Comparison of ENCODE assay signal across 33 cellular contexts in the genomic region with DNA sequence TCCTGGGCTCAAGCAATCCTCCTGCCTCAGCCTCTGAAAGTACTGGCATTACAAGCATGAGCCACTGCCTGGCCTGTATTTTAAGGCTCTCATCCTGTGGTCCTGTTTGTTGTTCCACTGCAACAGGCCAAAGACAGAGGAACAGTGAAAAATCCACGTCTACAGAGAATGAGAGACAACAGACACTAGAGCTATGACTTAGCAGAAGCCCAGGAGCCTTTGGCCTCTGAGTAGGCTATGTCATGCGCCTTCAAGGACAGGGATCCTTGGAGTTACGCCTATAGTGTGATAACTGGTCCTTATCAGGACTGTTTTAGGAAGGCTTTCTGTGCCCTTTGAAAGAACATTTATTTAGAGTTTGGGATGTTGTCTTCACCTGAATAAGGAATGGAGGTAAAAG.
"Had no signal": no experiment of that assay in that cellular context is flagged by ENCODE, and none has a peak within 500 bp of the region (broad histone marks: within the 10 kb centered on the region; RNA-seq: fewer than 3 reads in every experiment).

No MANE protein-coding gene starts in this region.

- H3K4me3 Mint-ChIP-seq: activated B cell treated with CpG ODN at 0.5 μM for 24 hours; activated CD4-positive, alpha-beta memory T cell treated with anti-CD3 and anti-CD28 coated beads, Interleukin-2, amount 10 ng/mL, durations not matched to agents 7 days and 5 days; activated naive CD4-positive, alpha-beta T cell treated with anti-CD3 and anti-CD28 coated beads, Interleukin-2, amount 10 ng/mL, durations not matched to agents 7 days and 5 days; activated naive CD8-positive, alpha-beta T cell treated with anti-CD3 and anti-CD28 coated beads, Interleukin-2, amount 10 ng/mL, durations not matched to agents 7 days and 5 days; activated T-cell treated with anti-CD3 and anti-CD28 coated beads, Interleukin-2, amount 50 U/mL, for 24 hours; activated T-cell treated with anti-CD3 and anti-CD28 coated beads, Interleukin-2, amount 50 U/mL, for 72 hours; central memory CD8-positive, alpha-beta T cell; dendritic cell treated with granulocyte-macrophage colony-stimulating factor and Interleukin-4, amounts not matched to agents 40 ng/mL and 50 ng/mL, for 4 days; endodermal cell; T-helper 17 cell; T-helper 2 cell treated with Interferon-gamma antibody and Interleukin-4, amounts not matched to agents 5 μg/mL and 100 μg/mL, for 36 hours had no signal

- FAIRE-seq: bronchial epithelial cell had no signal

- H3K27me3 ChIP-seq: ascending aorta, brain microvascular endothelial cell, dorsolateral prefrontal cortex, esophagus muscularis mucosa, foreskin keratinocyte, gastrocnemius medialis, heart left ventricle had no signal

- H3K4me3 ChIP-seq: ascending aorta, coronary artery, dorsolateral prefrontal cortex, esophagus muscularis mucosa, gastrocnemius medialis, heart left ventricle had no signal

- H3K27ac ChIP-seq: ascending aorta, brain microvascular endothelial cell, coronary artery, esophagus muscularis mucosa, foreskin keratinocyte, gastrocnemius medialis, heart left ventricle, WERI-Rb-1 had no signal

- DNase-seq: activated B cell treated with CpG ODN at 0.5 μM for 24 hours; activated CD4-positive, alpha-beta memory T cell treated with anti-CD3 and anti-CD28 coated beads, Interleukin-2, amount 10 ng/mL, durations not matched to agents 7 days and 5 days; activated CD4-positive, alpha-beta T cell treated with anti-CD3 and anti-CD28 coated beads for 48 hours; activated CD4-positive, alpha-beta T cell treated with anti-CD3 and anti-CD28 coated beads, Interleukin-2, amount 50 U/mL, for 4 hours; activated CD8-positive, alpha-beta memory T cell treated with anti-CD3 and anti-CD28 coated beads, Interleukin-2, amount 50 U/mL, for 48 hours; activated gamma-delta T cell; activated naive CD4-positive, alpha-beta T cell; activated naive CD4-positive, alpha-beta T cell treated with anti-CD3 and anti-CD28 coated beads, Interleukin-2, amount 10 ng/mL, durations not matched to agents 7 days and 5 days; activated naive CD8-positive, alpha-beta T cell treated with anti-CD3 and anti-CD28 coated beads, Interleukin-2, amount 10 ng/mL, durations not matched to agents 7 days and 5 days; activated T-cell treated with anti-CD3 and anti-CD28 coated beads for 4 hours; activated T-cell treated with anti-CD3 and anti-CD28 coated beads, Interleukin-2, amount 50 U/mL, for 24 hours; activated T-cell treated with anti-CD3 and anti-CD28 coated beads, Interleukin-2, amount 50 U/mL, for 72 hours; brain microvascular endothelial cell; dorsolateral prefrontal cortex; effector memory CD4-positive, alpha-beta T cell; endodermal cell; foreskin keratinocyte; gastrocnemius medialis; glutamatergic neuron; heart left ventricle; T-helper 1 cell; T-helper 17 cell; T1000; WERI-Rb-1 had no signal

- H3K9me3 ChIP-seq: ascending aorta, esophagus muscularis mucosa, gastrocnemius medialis, heart left ventricle had no signal

- H3K4me1 Mint-ChIP-seq: endodermal cell had no signal

- H3K27ac Mint-ChIP-seq: activated B cell treated with CpG ODN at 0.5 μM for 24 hours; activated CD4-positive, alpha-beta memory T cell treated with anti-CD3 and anti-CD28 coated beads, Interleukin-2, amount 10 ng/mL, durations not matched to agents 7 days and 5 days; activated naive CD4-positive, alpha-beta T cell treated with anti-CD3 and anti-CD28 coated beads, Interleukin-2, amount 10 ng/mL, durations not matched to agents 7 days and 5 days; activated naive CD4-positive, alpha-beta T cell treated with anti-CD3 and anti-CD28 coated beads, Interleukin-2, amount 50 U/mL, for 72 hours; activated naive CD8-positive, alpha-beta T cell treated with anti-CD3 and anti-CD28 coated beads, Interleukin-2, amount 10 ng/mL, durations not matched to agents 7 days and 5 days; activated T-cell treated with anti-CD3 and anti-CD28 coated beads, Interleukin-2, amount 50 U/mL, for 24 hours; activated T-cell treated with anti-CD3 and anti-CD28 coated beads, Interleukin-2, amount 50 U/mL, for 72 hours; dendritic cell treated with granulocyte-macrophage colony-stimulating factor and Interleukin-4, amounts not matched to agents 40 ng/mL and 50 ng/mL, for 4 days; endodermal cell; T-helper 17 cell; T-helper 2 cell treated with Interferon-gamma antibody and Interleukin-4, amounts not matched to agents 5 μg/mL and 100 μg/mL, for 36 hours had no signal

- ATAC-seq: activated CD4-positive, CD25-positive, alpha-beta regulatory T cell treated with anti-CD3 and anti-CD28 coated beads, Interleukin-2, amount 50 U/mL, for 24 hours; activated naive CD4-positive, alpha-beta T cell treated with anti-CD3 and anti-CD28 coated beads, Interleukin-2, amount 50 U/mL, for 72 hours; activated T-cell treated with anti-CD3 and anti-CD28 coated beads, Interleukin-2, amount 50 U/mL, for 72 hours; foreskin keratinocyte; gastrocnemius medialis; heart left ventricle; T-helper 17 cell had no signal

- H3K27me3 Mint-ChIP-seq: activated B cell treated with CpG ODN at 0.5 μM for 24 hours; activated CD4-positive, alpha-beta memory T cell treated with anti-CD3 and anti-CD28 coated beads, Interleukin-2, amount 10 ng/mL, durations not matched to agents 7 days and 5 days; activated naive CD4-positive, alpha-beta T cell treated with anti-CD3 and anti-CD28 coated beads, Interleukin-2, amount 10 ng/mL, durations not matched to agents 7 days and 5 days; activated naive CD8-positive, alpha-beta T cell treated with anti-CD3 and anti-CD28 coated beads, Interleukin-2, amount 10 ng/mL, durations not matched to agents 7 days and 5 days; activated T-cell treated with anti-CD3 and anti-CD28 coated beads, Interleukin-2, amount 50 U/mL, for 24 hours; central memory CD8-positive, alpha-beta T cell; dendritic cell treated with granulocyte-macrophage colony-stimulating factor and Interleukin-4, amounts not matched to agents 40 ng/mL and 50 ng/mL, for 4 days; T-helper 17 cell had no signal

- H3K9me3 Mint-ChIP-seq: activated B cell treated with CpG ODN at 0.5 μM for 24 hours; activated CD4-positive, alpha-beta memory T cell treated with anti-CD3 and anti-CD28 coated beads, Interleukin-2, amount 10 ng/mL, durations not matched to agents 7 days and 5 days; activated naive CD4-positive, alpha-beta T cell treated with anti-CD3 and anti-CD28 coated beads, Interleukin-2, amount 10 ng/mL, durations not matched to agents 7 days and 5 days; activated naive CD4-positive, alpha-beta T cell treated with anti-CD3 and anti-CD28 coated beads, Interleukin-2, amount 50 U/mL, for 72 hours; activated naive CD8-positive, alpha-beta T cell treated with anti-CD3 and anti-CD28 coated beads, Interleukin-2, amount 10 ng/mL, durations not matched to agents 7 days and 5 days; activated T-cell treated with anti-CD3 and anti-CD28 coated beads, Interleukin-2, amount 50 U/mL, for 24 hours; activated T-cell treated with anti-CD3 and anti-CD28 coated beads, Interleukin-2, amount 50 U/mL, for 72 hours; central memory CD8-positive, alpha-beta T cell; dendritic cell treated with granulocyte-macrophage colony-stimulating factor and Interleukin-4, amounts not matched to agents 40 ng/mL and 50 ng/mL, for 4 days; endodermal cell; T-helper 2 cell treated with Interferon-gamma antibody and Interleukin-4, amounts not matched to agents 5 μg/mL and 100 μg/mL, for 36 hours had no signal

- H3K4me1 ChIP-seq: ascending aorta, esophagus muscularis mucosa, foreskin keratinocyte, gastrocnemius medialis had no signal
